ENCODE assay signal across 8 cellular contexts in genomic region chrX:132956421-132957210, GRCh38. TPM values are rescaled to one million over a fixed set of nuclear protein-coding genes. Genes with fewer than 3 reads are reported as not detected.
A peak's percentile ranks its signal among the peaks of the same experiment; 100 is the strongest.
DNase-seq lines count a peak whose midpoint lies in the region; TF ChIP-seq lines count a peak whose summit lies in the region.

No MANE protein-coding gene starts in this region.

- H3K27ac ChIP-seq in cardiac muscle cell = no peak overlapping the region
- no peak overlapping the region for H3K27ac ChIP-seq in muscle layer of colon (ENCODE audit: low read depth, low read length)
- no peak overlapping the region for H3K27ac ChIP-seq in uterus

- H3K27me3 ChIP-seq in cardiac muscle cell (peaks cover 38% of the 10 kb centered on the region), muscle layer of colon (ENCODE audit: control insufficient read depth in 1 of 2, insufficient read depth in 2 of 2, low read length in 2 of 2) (peaks cover 20 to 56% of the 10 kb centered on the region in 2 donors), uterus (no peaks in the 10 kb centered on the region)

- TF ChIP-seq POLR2A in uterus (IDR thresholded peaks at IDR 0.05) = no peak

- H3K36me3 ChIP-seq in cardiac muscle cell (no peaks in the 10 kb centered on the region), muscle layer of colon (ENCODE audit: insufficient read depth, low read length) (no peaks in the 10 kb centered on the region), uterus (no peaks in the 10 kb centered on the region)

- intact Hi-C loops in cardiac septum (cut with DNase I) (no loop called here), uterus (cut with DNase I; ENCODE audit: low total_unique reads) (no loop called here)

- H3K9me3 ChIP-seq in cardiac muscle cell (ENCODE audit: low read depth) (no peaks in the 10 kb centered on the region), muscle layer of colon (ENCODE audit: low read length) (no peaks in the 10 kb centered on the region), uterus (no peaks in the 10 kb centered on the region)

- DNase-seq in cardiac muscle cell (ENCODE audit: low read depth in 1 of 2, low spot score in 1 of 2) (peak in 1 of 2 donors; percentile 41), cardiac septum (ENCODE audit: low spot score) (no peak), choroid plexus epithelial cell (ENCODE audit: low read depth) (no peak), uterus (peak; percentile 14 to 21), 8988T (no peak), kidney glomerular epithelial cell (lab: John Stamatoyannopoulos, UW) (no peak), NCI-H2107 treated with DMSO at 0.1 percent for 48 hours (lab: John Stamatoyannopoulos, UW; ENCODE audit: unreplicated experiment) (no peak)

- H3K4me1 ChIP-seq in cardiac muscle cell (ENCODE audit: low read depth) = no peaks in the 10 kb centered on the region
- no peaks in the 10 kb centered on the region for H3K4me1 ChIP-seq in muscle layer of colon (ENCODE audit: insufficient read depth, low read length)
- H3K4me1 ChIP-seq in uterus = no peaks in the 10 kb centered on the region

- H3K4me3 ChIP-seq in cardiac muscle cell = peak overlapping the region; percentile 54
- H3K4me3 ChIP-seq in choroid plexus epithelial cell (ENCODE audit: low read depth, low read length) = peak overlapping the region; percentile 28
- peak overlapping the region; percentile 32 to 50 for H3K4me3 ChIP-seq in muscle layer of colon (ENCODE audit: low read depth in 1 of 2, low read length in 2 of 2)
- peak overlapping the region; percentile 20 to 45 for H3K4me3 ChIP-seq in uterus

- no peak overlapping the region for H3K9ac ChIP-seq in muscle layer of colon (ENCODE audit: low read length)

- TF ChIP-seq CTCF in cardiac muscle cell (IDR thresholded peaks at IDR 0.05; ENCODE audit: low read depth, low read length) = no peak
- no peak for TF ChIP-seq CTCF in choroid plexus epithelial cell (conservative IDR thresholded peaks at IDR 0.05; ENCODE audit: low read depth, low read length)
- no peak for TF ChIP-seq CTCF in uterus (IDR thresholded peaks at IDR 0.05)

RNA-seq across cellular contexts. Expression of gene HS6ST2, which starts 1.8 kb away (rescaled TPM):
- total RNA-seq in cardiac muscle cell = 20.6 and 27.1 TPM in 2 replicates
- polyA plus RNA-seq in cardiac muscle cell = 15.5 and 15.7 TPM in 2 replicates
- 0.24 TPM for total RNA-seq in cardiac septum
- total RNA-seq in uterus = 1 to 10 TPM in 3 of 4 donors, under 1 TPM in 1; 0.77 to 9.7 (median 1.9) TPM

Comparison
In these comparisons a context has a peak if more than half of its experiments do, and no peak if none do; other contexts are left out.
1. DNase-seq: peak in uterus (2 of 2); none in cardiac septum (single experiment), choroid plexus epithelial cell (single experiment), 8988T (single experiment), kidney glomerular epithelial cell (single experiment) and NCI-H2107 treated with DMSO at 0.1 percent for 48 hours (single experiment).
2. Peak in every context shown above with its lines, with median percentiles within 50 percentile points of each other: H3K4me3 ChIP-seq.